In genomic region chr3:17219593-17219992, GRCh38 we compare ENCODE assay signal across 3 cellular contexts.
"Had no signal": no experiment of that assay in that cellular context is flagged by ENCODE, and none has a peak within 500 bp of the region (broad histone marks: within the 10 kb centered on the region; RNA-seq: fewer than 3 reads in every experiment).

No MANE protein-coding gene starts in this region.

- H3K4me3 ChIP-seq: GM12878 had no signal

- DNase-seq: GDM1, GF-D8 had no signal
